ENCODE assay signal across 32 cellular contexts in genomic region chr1:212481438-212481767, GRCh38.
"Had no signal": no experiment of that assay in that cellular context is flagged by ENCODE, and none has a peak within 500 bp of the region (broad histone marks: within the 10 kb centered on the region; RNA-seq: fewer than 3 reads in every experiment).

No MANE protein-coding gene starts in this region.

- H3K9ac ChIP-seq: parathyroid adenoma had no signal

- H3K4me3 Mint-ChIP-seq: activated B cell treated with CpG ODN at 0.5 μM for 24 hours; activated CD8-positive, alpha-beta memory T cell treated with anti-CD3 and anti-CD28 coated beads, Interleukin-2, amount 10 ng/mL, durations not matched to agents 7 days and 5 days; activated CD8-positive, alpha-beta T cell treated with anti-CD3 and anti-CD28 coated beads, Interleukin-2, amount 10 ng/mL, durations not matched to agents 7 days and 5 days; activated T-cell treated with anti-CD3 and anti-CD28 coated beads, Interleukin-2, amount 50 U/mL, for 72 hours; dendritic cell treated with granulocyte-macrophage colony-stimulating factor and Interleukin-4, amounts not matched to agents 40 ng/mL and 50 ng/mL, for 4 days; mesothelial cell of epicardium; naive B cell; neural crest cell; stimulated activated memory B cell treated with anti-CD40 and anti-IgM and Interleukin-4, amounts not matched to agents 10 μg/mL and 1 μg/mL and 100 μg/mL, for 72 hours; stimulated activated naive CD8-positive, alpha-beta T cell treated with anti-CD3 and anti-CD28 coated beads, Interleukin-15, amount 100 ng/mL, for 72 hours; T-helper 2 cell treated with Interferon-gamma antibody and Interleukin-4, amounts not matched to agents 5 μg/mL and 100 μg/mL, for 36 hours had no signal

- H3K4me1 ChIP-seq: parathyroid adenoma, right atrium auricular region had no signal

- H3K4me3 ChIP-seq: cardiac muscle cell, gastrocnemius medialis, right atrium auricular region, smooth muscle cell, tibial nerve had no signal

- FAIRE-seq: endometrium, kidney had no signal

- H2AFZ ChIP-seq: parathyroid adenoma had no signal

- ATAC-seq: activated CD8-positive, alpha-beta memory T cell treated with anti-CD3 and anti-CD28 coated beads, Interleukin-2, amount 10 ng/mL, durations not matched to agents 7 days and 5 days; activated CD8-positive, alpha-beta T cell treated with anti-CD3 and anti-CD28 coated beads, Interleukin-2, amount 10 ng/mL, durations not matched to agents 7 days and 5 days; activated naive CD4-positive, alpha-beta T cell treated with anti-CD3 and anti-CD28 coated beads, Interleukin-2, amount 50 U/mL, for 72 hours; activated T-cell treated with anti-CD3 and anti-CD28 coated beads, Interleukin-2, amount 50 U/mL, for 72 hours; gastrocnemius medialis; stimulated activated memory B cell treated with anti-CD40 and anti-IgM and Interleukin-4, amounts not matched to agents 10 μg/mL and 1 μg/mL and 100 μg/mL, for 72 hours; stimulated activated naive CD8-positive, alpha-beta T cell treated with anti-CD3 and anti-CD28 coated beads, Interleukin-15, amount 100 ng/mL, for 72 hours had no signal

- H3K27me3 ChIP-seq: cardiac muscle cell, gastrocnemius medialis, right atrium auricular region, tibial nerve had no signal

- H3K9me3 Mint-ChIP-seq: activated B cell treated with CpG ODN at 0.5 μM for 24 hours; activated naive CD4-positive, alpha-beta T cell treated with anti-CD3 and anti-CD28 coated beads, Interleukin-2, amount 50 U/mL, for 72 hours; activated T-cell treated with anti-CD3 and anti-CD28 coated beads, Interleukin-2, amount 50 U/mL, for 72 hours; dendritic cell treated with granulocyte-macrophage colony-stimulating factor and Interleukin-4, amounts not matched to agents 40 ng/mL and 50 ng/mL, for 4 days; mesothelial cell of epicardium; naive B cell; neural crest cell; stimulated activated memory B cell treated with anti-CD40 and anti-IgM and Interleukin-4, amounts not matched to agents 10 μg/mL and 1 μg/mL and 100 μg/mL, for 72 hours; stimulated activated naive CD8-positive, alpha-beta T cell treated with anti-CD3 and anti-CD28 coated beads, Interleukin-15, amount 100 ng/mL, for 72 hours; T-helper 2 cell treated with Interferon-gamma antibody and Interleukin-4, amounts not matched to agents 5 μg/mL and 100 μg/mL, for 36 hours had no signal

- H3K79me2 ChIP-seq: parathyroid adenoma had no signal

- H3K36me3 ChIP-seq: cardiac muscle cell, gastrocnemius medialis, right atrium auricular region, tibial nerve had no signal

- H3K27ac Mint-ChIP-seq: activated B cell treated with CpG ODN at 0.5 μM for 24 hours; activated CD8-positive, alpha-beta memory T cell treated with anti-CD3 and anti-CD28 coated beads, Interleukin-2, amount 10 ng/mL, durations not matched to agents 7 days and 5 days; activated CD8-positive, alpha-beta T cell treated with anti-CD3 and anti-CD28 coated beads, Interleukin-2, amount 10 ng/mL, durations not matched to agents 7 days and 5 days; activated naive CD4-positive, alpha-beta T cell treated with anti-CD3 and anti-CD28 coated beads, Interleukin-2, amount 50 U/mL, for 72 hours; activated T-cell treated with anti-CD3 and anti-CD28 coated beads, Interleukin-2, amount 50 U/mL, for 72 hours; dendritic cell treated with granulocyte-macrophage colony-stimulating factor and Interleukin-4, amounts not matched to agents 40 ng/mL and 50 ng/mL, for 4 days; mesothelial cell of epicardium; naive B cell; stimulated activated memory B cell treated with anti-CD40 and anti-IgM and Interleukin-4, amounts not matched to agents 10 μg/mL and 1 μg/mL and 100 μg/mL, for 72 hours; stimulated activated naive CD8-positive, alpha-beta T cell treated with anti-CD3 and anti-CD28 coated beads, Interleukin-15, amount 100 ng/mL, for 72 hours; T-helper 2 cell treated with Interferon-gamma antibody and Interleukin-4, amounts not matched to agents 5 μg/mL and 100 μg/mL, for 36 hours had no signal

- DNase-seq: activated B cell treated with CpG ODN at 0.5 μM for 24 hours; activated CD4-positive, alpha-beta T cell treated with anti-CD3 and anti-CD28 coated beads, Interleukin-2, amount 50 U/mL, for 1 hour; activated CD8-positive, alpha-beta memory T cell treated with anti-CD3 and anti-CD28 coated beads, Interleukin-2, amount 10 ng/mL, durations not matched to agents 7 days and 5 days; activated CD8-positive, alpha-beta T cell treated with anti-CD3 and anti-CD28 coated beads, Interleukin-2, amount 10 ng/mL, durations not matched to agents 7 days and 5 days; activated naive CD4-positive, alpha-beta T cell; activated T-cell treated with anti-CD3 and anti-CD28 coated beads, Interleukin-2, amount 50 U/mL, for 72 hours; anterior cingulate cortex; effector CD8-positive, alpha-beta T cell; gastrocnemius medialis; glutamatergic neuron; hippocampal formation; naive B cell; nucleus accumbens; stimulated activated CD4-positive, alpha-beta T cell treated with anti-CD3 and anti-CD28 coated beads, Interleukin-1b, Interleukin-23, amount 100 ng/mL, for 48 hours; stimulated activated CD4-positive, alpha-beta T cell treated with anti-CD3 and anti-CD28 coated beads, Interleukin-4, amount 100 ng/mL, for 4 hours; stimulated activated CD8-positive, alpha-beta memory T cell treated with anti-CD3 and anti-CD28 coated beads, Interleukin-4, amount 100 ng/mL, for 48 hours; stimulated activated naive CD8-positive, alpha-beta T cell treated with anti-CD3 and anti-CD28 coated beads, Interleukin-15, amount 100 ng/mL, for 72 hours; substantia nigra; T-helper 1 cell had no signal

- H3K9me3 ChIP-seq: gastrocnemius medialis, right atrium auricular region, tibial nerve had no signal

- H3K4me2 ChIP-seq: smooth muscle cell had no signal

- H3K27ac ChIP-seq: cardiac muscle cell, gastrocnemius medialis, parathyroid adenoma, right atrium auricular region had no signal

- H3K36me3 Mint-ChIP-seq: activated CD8-positive, alpha-beta memory T cell treated with anti-CD3 and anti-CD28 coated beads, Interleukin-2, amount 10 ng/mL, durations not matched to agents 7 days and 5 days; activated naive CD4-positive, alpha-beta T cell treated with anti-CD3 and anti-CD28 coated beads, Interleukin-2, amount 50 U/mL, for 72 hours; mesothelial cell of epicardium; naive B cell; stimulated activated memory B cell treated with anti-CD40 and anti-IgM and Interleukin-4, amounts not matched to agents 10 μg/mL and 1 μg/mL and 100 μg/mL, for 72 hours had no signal
